ENCODE assay signal across 1 cellular context in the genomic region with DNA sequence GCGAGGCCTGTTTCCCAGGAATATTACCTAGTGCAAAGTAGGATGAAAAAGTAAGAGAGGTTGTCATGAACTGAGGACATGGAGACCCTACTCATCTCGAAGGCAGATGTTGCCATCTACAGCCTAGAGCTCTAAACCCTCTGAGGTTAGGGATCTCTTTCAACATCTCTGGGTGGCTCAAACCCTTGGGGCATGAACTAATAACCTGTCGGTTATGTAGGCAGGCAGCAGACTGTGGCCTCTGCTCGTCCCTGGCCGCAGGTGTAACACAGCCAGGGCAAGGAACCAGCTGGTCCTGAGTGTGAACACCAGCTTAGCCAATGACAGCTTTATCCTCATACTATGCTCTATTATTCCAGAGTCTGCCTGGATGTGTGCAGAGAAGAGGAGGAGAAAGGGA.
TF ChIP-seq lines count a peak whose summit lies in the region.

No MANE protein-coding gene starts in this region.

TF ChIP-seq in H1, 55 proteins besides CTCF, POLR2A, EP300 and RAD21:
- TF ChIP-seq ASH2L (IDR thresholded peaks at IDR 0.05; ENCODE audit: low read length) (no peak), TBP (IDR thresholded peaks at IDR 0.05; ENCODE audit: low read depth, low read length) (no peak), KDM4A (IDR thresholded peaks at IDR 0.05; ENCODE audit: low read depth, low read length, severe bottlenecking) (no peak), POU5F1 (IDR thresholded peaks at IDR 0.05; ENCODE audit: low read depth, low read length) (no peak), RXRA (IDR thresholded peaks at IDR 0.05; ENCODE audit: insufficient read depth, low read depth, low read length) (no peak), SP4 (IDR thresholded peaks at IDR 0.05; ENCODE audit: low read length) (no peak)
